In the genomic region with DNA sequence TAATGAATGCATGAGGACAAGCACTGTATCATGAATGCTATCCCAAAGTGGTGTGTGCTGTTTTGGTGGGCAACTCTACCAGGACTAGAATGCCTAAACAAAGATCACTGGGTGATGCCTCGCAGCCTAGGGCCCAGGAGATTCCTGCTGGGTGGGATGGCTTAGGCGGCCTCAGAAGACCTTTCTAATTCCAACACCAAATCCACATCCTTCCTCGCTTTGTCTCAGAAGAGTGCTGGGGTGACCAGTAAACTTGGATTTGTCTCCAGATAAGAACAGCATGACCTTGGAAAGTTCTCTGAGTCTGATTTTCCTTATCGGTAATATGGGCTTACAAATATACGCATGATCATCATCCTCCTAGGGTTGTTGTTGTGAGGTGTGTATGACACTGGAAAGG, we compare ENCODE assay signal across 7 cellular contexts.
"Had no signal": no experiment of that assay in that cellular context is flagged by ENCODE, and none has a peak within 500 bp of the region (broad histone marks: within the 10 kb centered on the region; RNA-seq: fewer than 3 reads in every experiment).

No MANE protein-coding gene starts in this region.

- H3K9ac ChIP-seq: GM23248 had no signal

- H3K4me3 ChIP-seq: GM23248, HAP-1 had no signal

- ATAC-seq: HCT116 had no signal

- H3K27ac ChIP-seq: GM23248 had no signal

- H3K36me3 ChIP-seq: HAP-1 had no signal

- H3K9me3 ChIP-seq: HAP-1 had no signal

- DNase-seq: GM23248, GOT3, H7, HFFc6, IMR-90 had no signal

- H3K4me1 ChIP-seq: HAP-1 had no signal
